ENCODE assay signal across 23 cellular contexts in genomic region chr3:72087420-72087819, GRCh38.
"Had no signal": no experiment of that assay in that cellular context is flagged by ENCODE, and none has a peak within 500 bp of the region (broad histone marks: within the 10 kb centered on the region; RNA-seq: fewer than 3 reads in every experiment).

No MANE protein-coding gene starts in this region.

- H3K9ac ChIP-seq: parathyroid adenoma had no signal

- H3K79me2 ChIP-seq: parathyroid adenoma had no signal

- H3K27ac Mint-ChIP-seq: immature natural killer cell; memory B cell; natural killer cell; progenitor cell of endocrine pancreas; stimulated activated naive B cell treated with anti-CD40 and anti-IgM and Interleukin-4, amounts not matched to agents 10 μg/mL and 1 μg/mL and 100 μg/mL, for 72 hours; stimulated activated naive CD8-positive, alpha-beta T cell treated with anti-CD3 and anti-CD28 coated beads, Interleukin-15, Interleukin-2, amounts not matched to agents 100 ng/mL and 50 ng/mL, for 24 hours had no signal

- H3K27me3 ChIP-seq: right lobe of liver, tibial nerve, upper lobe of left lung had no signal

- H3K4me3 ChIP-seq: dorsolateral prefrontal cortex, lung, right lobe of liver, thoracic aorta, tibial nerve, upper lobe of left lung had no signal

- H3K9me3 ChIP-seq: right lobe of liver, thoracic aorta, tibial nerve, upper lobe of left lung had no signal

- DNase-seq: cortex of kidney; dorsolateral prefrontal cortex; effector CD4-positive, alpha-beta T cell; hypothalamus; immature natural killer cell; islet precursor cell; kidney glomerular epithelial cell; left colon; left ventricle myocardium superior; natural killer cell; small intestine; stimulated activated CD4-positive, alpha-beta T cell treated with anti-CD3 and anti-CD28 coated beads, Interleukin-15, amount 100 ng/mL, for 24 hours; stimulated activated CD4-positive, alpha-beta T cell treated with anti-CD3 and anti-CD28 coated beads, Interleukin-2, amount 100 ng/mL, for 48 hours; stimulated activated naive B cell treated with anti-CD40 and anti-IgM and Interleukin-4, amounts not matched to agents 10 μg/mL and 1 μg/mL and 100 μg/mL, for 72 hours had no signal

- H3K27ac ChIP-seq: dorsolateral prefrontal cortex, parathyroid adenoma, right lobe of liver, thoracic aorta, tibial nerve, upper lobe of left lung had no signal

- H2AFZ ChIP-seq: parathyroid adenoma had no signal

- H3K4me3 Mint-ChIP-seq: immature natural killer cell; memory B cell; natural killer cell; stimulated activated naive B cell treated with anti-CD40 and anti-IgM and Interleukin-4, amounts not matched to agents 10 μg/mL and 1 μg/mL and 100 μg/mL, for 72 hours; stimulated activated naive CD8-positive, alpha-beta T cell treated with anti-CD3 and anti-CD28 coated beads, Interleukin-15, Interleukin-2, amounts not matched to agents 100 ng/mL and 50 ng/mL, for 24 hours had no signal

- H3K36me3 Mint-ChIP-seq: immature natural killer cell; memory B cell; natural killer cell; stimulated activated naive B cell treated with anti-CD40 and anti-IgM and Interleukin-4, amounts not matched to agents 10 μg/mL and 1 μg/mL and 100 μg/mL, for 72 hours had no signal

- H3K36me3 ChIP-seq: right lobe of liver, thoracic aorta, tibial nerve, upper lobe of left lung had no signal

- H3K4me1 ChIP-seq: parathyroid adenoma, right lobe of liver had no signal

- ATAC-seq: left colon; natural killer cell; stimulated activated naive B cell treated with anti-CD40 and anti-IgM and Interleukin-4, amounts not matched to agents 10 μg/mL and 1 μg/mL and 100 μg/mL, for 72 hours had no signal
